ENCODE assay signal across 19 cellular contexts in genomic region chr10:109998513-109998912, GRCh38. TPM values are rescaled to one million over a fixed set of nuclear protein-coding genes. Genes with fewer than 3 reads are reported as not detected.
DNase-seq lines count a peak whose midpoint lies in the region; ATAC-seq, FAIRE-seq and TF ChIP-seq lines count a peak whose summit lies in the region.
"Had no signal": no experiment of that assay in that cellular context is flagged by ENCODE, and none has a peak within 500 bp of the region (broad histone marks: within the 10 kb centered on the region; RNA-seq: fewer than 3 reads in every experiment).

No MANE protein-coding gene starts in this region.

- intact Hi-C loops in K562 (cut with micrococcal nuclease): no loop called here

- TF ChIP-seq CTCF in AG10803 (conservative IDR thresholded peaks at IDR 0.05; ENCODE audit: low read length) (0 out of 2 replicates have a peak, but pooled peaks have one; percentile 2), DOHH2 (IDR thresholded peaks at IDR 0.05; ENCODE audit: low read depth, low read length, poor library complexity, severe bottlenecking) (no peak), K562 (IDR thresholded peaks at IDR 0.05 in 2 of 3, conservative IDR thresholded peaks at IDR 0.05 in 1 of 3; ENCODE audit: insufficient read depth in 2 of 3, low read depth in 1 of 3, low read length in 3 of 3) (no peak)

- peak overlapping the region; percentile 30 for H3K4me2 ChIP-seq in DOHH2 (ENCODE audit: low read length)
- no peak overlapping the region for H3K4me2 ChIP-seq in K562 (ENCODE audit: insufficient read depth, low read length)
- H3K4me2 ChIP-seq in trophoblast cell (ENCODE audit: low read length): no peak overlapping the region

- no peak overlapping the region for H3K9ac ChIP-seq in K562 (ENCODE audit: insufficient read depth in 1 of 2, low read depth in 2 of 2, low read length in 2 of 2)
- no peak overlapping the region for H3K9ac ChIP-seq in trophoblast cell (ENCODE audit: low read length)

- H3K4me1 ChIP-seq in DOHH2 (ENCODE audit: control insufficient read depth, low read length): peaks cover 47% of the 10 kb centered on the region
- peaks cover 7 to 32% of the 10 kb centered on the region in 2 experiments; a peak in 3 of 5 replicates for H3K4me1 ChIP-seq in K562 (replicated peaks in 1 of 2; ENCODE audit: control insufficient read depth in 2 of 2, insufficient read depth in 2 of 2, low read length in 2 of 2)
- H3K4me1 ChIP-seq in trophoblast cell (ENCODE audit: control insufficient read depth in 1 of 2, insufficient read depth in 2 of 2, low read length in 2 of 2): peaks cover 4 to 5% of the 10 kb centered on the region in 2 experiments

- H3F3A ChIP-seq in DOHH2 (ENCODE audit: control insufficient read depth, insufficient read depth): no peaks in the 10 kb centered on the region

- H3K4me3 ChIP-seq in AG10803 (ENCODE audit: low read length) (no peak overlapping the region), DOHH2 (ENCODE audit: low read length) (0 out of 2 replicates have a peak overlapping the region, but pooled peaks have one; percentile 7), K562 (no peak overlapping the region), trophoblast cell (ENCODE audit: low read depth, low read length) (no peak overlapping the region)

- no peak overlapping the region for H2AK5ac ChIP-seq in trophoblast cell (ENCODE audit: low read length)

- no peak for TF ChIP-seq POLR2A in K562 (conservative IDR thresholded peaks at IDR 0.05)

- H3K36me3 ChIP-seq in DOHH2 (ENCODE audit: control insufficient read depth, low read length): no peaks in the 10 kb centered on the region
- H3K36me3 ChIP-seq in K562 (ENCODE audit: control insufficient read depth, insufficient read depth, low read length): no peaks in the 10 kb centered on the region
- no peaks in the 10 kb centered on the region for H3K36me3 ChIP-seq in trophoblast cell (ENCODE audit: control insufficient read depth in 1 of 2, insufficient read depth in 2 of 2, low read length in 2 of 2)

- H2BK5ac ChIP-seq in trophoblast cell (ENCODE audit: low read depth, low read length, poor library complexity): no peak overlapping the region

- H3K9me2 ChIP-seq in DOHH2 (replicated peaks; ENCODE audit: control insufficient read depth, low read length): no peaks in the 10 kb centered on the region

- H4K20me1 ChIP-seq in DOHH2 (ENCODE audit: control insufficient read depth, insufficient read depth, low read depth, low read length) (no peaks in the 10 kb centered on the region), K562 (replicated peaks; ENCODE audit: control insufficient read depth, insufficient read depth, low read length) (no peaks in the 10 kb centered on the region)

- peak overlapping the region; percentile 38; the same call in 1 of the 2 replicates for H2AFZ ChIP-seq in K562 (ENCODE audit: low read depth, low read length)
- H2AFZ ChIP-seq in trophoblast cell (ENCODE audit: insufficient read depth, low read length, poor library complexity): no peak overlapping the region

- FAIRE-seq in K562 (lab: Jason Lieb, UNC): peak; percentile 71
- FAIRE-seq: H1 had no signal

- H3K18ac ChIP-seq in trophoblast cell (ENCODE audit: low read length): peak overlapping the region; percentile 8

- no peaks in the 10 kb centered on the region for H3K36me3 Mint-ChIP-seq in immature natural killer cell
- H3K36me3 Mint-ChIP-seq: CD14-positive monocyte had no signal

- CTCF ChIA-PET in K562 (lab: Yijun Ruan, JAX; ENCODE audit: low intra/inter-chr PET ratio): no interaction called here

- H3K14ac ChIP-seq in trophoblast cell (ENCODE audit: low read length): no peak overlapping the region

- H3K23ac ChIP-seq in trophoblast cell (ENCODE audit: low read length): no peak overlapping the region

- H3K79me2 ChIP-seq in DOHH2 (ENCODE audit: control insufficient read depth, low read length) (no peaks in the 10 kb centered on the region), K562 (ENCODE audit: control insufficient read depth, insufficient read depth, low read length) (no peaks in the 10 kb centered on the region), trophoblast cell (ENCODE audit: control insufficient read depth, insufficient read depth, low read length, poor library complexity) (no peaks in the 10 kb centered on the region)

- peak overlapping the region; percentile 2 for H2BK12ac ChIP-seq in trophoblast cell (ENCODE audit: low read length)

- H3K9me1 ChIP-seq in K562 (ENCODE audit: control insufficient read depth, insufficient read depth, low read length): no peaks in the 10 kb centered on the region

- no peak overlapping the region for H3K4me3 Mint-ChIP-seq in immature natural killer cell
- H3K4me3 Mint-ChIP-seq: CD14-positive monocyte had no signal

- TF ChIP-seq RAD21 in K562 (CRISPR knock-in tag; conservative IDR thresholded peaks at IDR 0.05 in 1 of 2, IDR thresholded peaks at IDR 0.05 in 1 of 2): no peak

- H4K91ac ChIP-seq in trophoblast cell (ENCODE audit: low read depth, low read length): no peak overlapping the region

- no peak overlapping the region for H3K27ac Mint-ChIP-seq in immature natural killer cell

- H3K9me3 Mint-ChIP-seq in immature natural killer cell: no peaks in the 10 kb centered on the region
- H3K9me3 Mint-ChIP-seq: CD14-positive monocyte had no signal

- H3K9me3 ChIP-seq in DOHH2 (ENCODE audit: control insufficient read depth, insufficient read depth, low read length) (no peaks in the 10 kb centered on the region), K562 (replicated peaks; ENCODE audit: control insufficient read depth, insufficient read depth, low read depth, low read length) (no peaks in the 10 kb centered on the region), trophoblast cell (ENCODE audit: insufficient read depth, low read depth, low read length) (no peaks in the 10 kb centered on the region)

- in situ Hi-C loops in K562 (cut with MboI): no loop called here

- POLR2A ChIA-PET in K562 (lab: Yijun Ruan, JAX): interaction anchor here (0.8 to 1.0 kb wide), 2 partner anchors 9 to 10 kb away, joined by 3 to 4 read pairs; partner anchors contain the start of gene ADD3

- DNase-seq in AG10803 (ENCODE audit: low read depth): no peak
- DNase-seq in K562 (ENCODE audit: extremely low read depth in 1 of 4, low spot score in 3 of 4): peak in 1 of 4 experiments; percentile 42
- peak in 1 of 2 donors; percentile 32 for DNase-seq in trophoblast cell
- DNase-seq in immature natural killer cell: no peak
- DNase-seq in OCI-M1 (lab: John Stamatoyannopoulos, UW): no peak
- DNase-seq in activated CD4-positive, alpha-beta T cell treated with anti-CD3 and anti-CD28 coated beads, Interleukin-2, amount 50 U/mL, for 48 hours: no peak
- DNase-seq: ACHN, AML-193, DMS 273 treated with DMSO at 0.1 percent for 48 hours, KBM-7, NCI-H1105 treated with DMSO at 0.1 percent for 48 hours, NCI-H1694, NCI-H2081 treated with DMSO at 0.1 percent for 48 hours, NCI-H510A treated with DMSO at 0.1 percent for 48 hours, NCI-H774 had no signal

- peaks cover 0 to 4% (median 1%) of the 10 kb centered on the region in 3 donors for H3K27me3 Mint-ChIP-seq in immature natural killer cell (ENCODE audit: low read depth in 3 of 3)

- H3K4me1 Mint-ChIP-seq in immature natural killer cell: peaks cover 0 to 7% of the 10 kb centered on the region in 2 donors

- H3K27ac ChIP-seq in DOHH2 (ENCODE audit: low read depth, low read length) (no peak overlapping the region), K562 (ENCODE audit: extremely low read depth, low read depth, low read length) (no peak overlapping the region), trophoblast cell (ENCODE audit: low read depth, low read length) (no peak overlapping the region)

- no peak overlapping the region for H3K4ac ChIP-seq in trophoblast cell (ENCODE audit: low read depth, low read length)

- H3K27me3 ChIP-seq in DOHH2 (ENCODE audit: control insufficient read depth, low read length): no peaks in the 10 kb centered on the region
- H3K27me3 ChIP-seq in K562 (ENCODE audit: control insufficient read depth in 2 of 2, insufficient read depth in 2 of 2, low read length in 2 of 2): no peaks in the 10 kb centered on the region
- H3K27me3 ChIP-seq in trophoblast cell (ENCODE audit: insufficient read depth, low read length): no peaks in the 10 kb centered on the region

- no peak for ATAC-seq in K562
- ATAC-seq: Panc1 had no signal

- 0% methylated on average over 1 of the region's 1 CpG for WGBS in K562 (ENCODE audit: insufficient coverage, low coverage, missing lambda C conversion rate)
- no CpG with 5 or more reads among the region's 1 CpG for WGBS in trophoblast cell (ENCODE audit: extremely low coverage, insufficient coverage, insufficient read length)

- no peak overlapping the region for H4K12ac ChIP-seq in trophoblast cell (ENCODE audit: low read depth, low read length)

- no peak for TF ChIP-seq EP300 in K562 (IDR thresholded peaks at IDR 0.05; ENCODE audit: low read length)

- H4K8ac ChIP-seq in trophoblast cell (ENCODE audit: low read depth, low read length): no peak overlapping the region

- no peak overlapping the region for H2BK120ac ChIP-seq in trophoblast cell (ENCODE audit: insufficient read depth, low read length, poor library complexity)

- no TSS peak for BruUV-seq in K562 (replicated peaks; lab: Mats Ljungman, UMichigan)

- peaks cover 1% of the 10 kb centered on the region for H3K79me1 ChIP-seq in trophoblast cell (ENCODE audit: low read length)

TF ChIP-seq in K562, 482 proteins besides CTCF, POLR2A, EP300 and RAD21 (continues in another document):
- TF ChIP-seq NR2C1 (IDR thresholded peaks at IDR 0.05) (peak; percentile 85), NR2C1 (tag; IDR thresholded peaks at IDR 0.05) (peak; percentile 80), ZNF79 (CRISPR knock-in tag; IDR thresholded peaks at IDR 0.05; ENCODE audit: low read depth) (no peak)

RNA-seq across cellular contexts. Expression of gene ADD3, which starts 9.3 kb away (rescaled TPM):
- total RNA-seq in K562 (2011; cell fraction: chromatin; rRNA removed; ENCODE audit: low replicate concordance): 118 and 251 TPM in 2 replicates
- total RNA-seq in K562 (2011; cell fraction: nucleolus; rRNA removed): 39.9 and 58.7 TPM in 2 replicates
- 91.3 and 97.2 TPM in 2 replicates for total RNA-seq in K562 (2011; cell fraction: nucleoplasm; rRNA removed)
- total RNA-seq in K562 (2014; rRNA removed): 24.7 and 25.4 TPM in 2 replicates
- 44.9 and 52.7 TPM in 2 replicates for total RNA-seq in K562 (2014; rRNA removed; fragmentation: Illumina TruSeq; extraction: Trizol)
- total RNA-seq in K562 (2015; rRNA removed; fragmentation: Illumina TruSeq; extraction: Trizol): 42.6 and 46.0 TPM in 2 replicates
- total RNA-seq in K562 (2021): 31.7 and 32.3 TPM in 2 replicates
- 98.7 and 125 TPM in 2 replicates for polyA plus RNA-seq in K562 (2011; rRNA removed)
- polyA plus RNA-seq in K562 (2011; cell fraction: cytosol; rRNA removed): 17.4 and 51.0 TPM in 2 replicates
- 70.6 and 117 TPM in 2 replicates for polyA plus RNA-seq in K562 (2011; cell fraction: nucleus; rRNA removed)
- 36.4 and 43.2 TPM in 2 replicates for polyA plus RNA-seq in K562 (2012)
- 53.4 and 95.6 TPM in 2 replicates for polyA plus RNA-seq in K562 (2014; fragmentation: Illumina TruSeq; extraction: Trizol)
- 10 to 100 TPM; 13.2 to 15.1 TPM for polyA plus RNA-seq in K562 (2014; fragmentation: Nextera tagmentation; extraction: Ambion mirVana)
- 25.1 and 31.7 TPM in 2 replicates for polyA plus RNA-seq in K562 (2014; rRNA removed)
- polyA minus RNA-seq in K562 (2011; rRNA and poly(A)+ RNA removed): 153 TPM in 2 replicates
- 28.1 and 63.8 TPM in 2 replicates for polyA minus RNA-seq in K562 (2011; cell fraction: cytosol; rRNA and poly(A)+ RNA removed)
- 40.8 and 87.7 TPM in 2 replicates for polyA minus RNA-seq in K562 (2011; cell fraction: nucleus; rRNA and poly(A)+ RNA removed)
- 62.9 and 91.7 TPM in 2 replicates for polyA plus RNA-seq in trophoblast cell (2013)
- polyA plus RNA-seq in immature natural killer cell: 100 to 1,000 TPM; 336 to 513 (median 447) TPM
